In genomic region chr10:15791816-15792524, GRCh38 we compare ENCODE assay signal across 15 cellular contexts.
DNase-seq lines count a peak whose midpoint lies in the region; ATAC-seq, FAIRE-seq and TF ChIP-seq lines count a peak whose summit lies in the region.
"Had no signal": no experiment of that assay in that cellular context is flagged by ENCODE, and none has a peak within 500 bp of the region (broad histone marks: within the 10 kb centered on the region; RNA-seq: fewer than 3 reads in every experiment).

No MANE protein-coding gene starts in this region.

- H3K36me3 Mint-ChIP-seq in MCF 10A (ENCODE audit: insufficient read depth, unreplicated experiment) (peaks cover 27% of the 10 kb centered on the region), nephron (ENCODE audit: low read depth) (peaks cover 35% of the 10 kb centered on the region), GM23338 (ENCODE audit: low read depth) (no peaks in the 10 kb centered on the region)
- peaks cover 16 to 85% (median 36%) of the 10 kb centered on the region in 3 donors for H3K36me3 Mint-ChIP-seq in CD8-positive, alpha-beta memory T cell

- no peaks in the 10 kb centered on the region for H3K9me3 ChIP-seq in mammary epithelial cell (replicated peaks; ENCODE audit: insufficient read depth, low read length)
- H3K9me3 ChIP-seq in esophagus squamous epithelium, result no peaks in the 10 kb centered on the region
- H3K9me3 ChIP-seq in CD8-positive, alpha-beta memory T cell (ENCODE audit: low read length), result no peaks in the 10 kb centered on the region

- dilution Hi-C loops in mammary epithelial cell (cut with HindIII; ENCODE audit: low sequenced_read_pairs), result no loop called here

- H3K27me3 Mint-ChIP-seq in MCF 10A (ENCODE audit: insufficient read depth, unreplicated experiment) (no peaks in the 10 kb centered on the region), nephron (ENCODE audit: low read depth) (no peaks in the 10 kb centered on the region), GM23338 (ENCODE audit: insufficient read depth, low read depth, poor library complexity) (peaks cover 3% of the 10 kb centered on the region)
- H3K27me3 Mint-ChIP-seq in CD8-positive, alpha-beta memory T cell, result no peaks in the 10 kb centered on the region

- H3K9ac ChIP-seq in mammary epithelial cell (ENCODE audit: insufficient read depth, low read length), result no peak overlapping the region

- H3K4me1 Mint-ChIP-seq in MCF 10A (ENCODE audit: insufficient read depth, unreplicated experiment) (no peaks in the 10 kb centered on the region), nephron (peaks cover 6% of the 10 kb centered on the region), GM23338 (no peaks in the 10 kb centered on the region)
- peaks cover 0 to 6% (median 0%) of the 10 kb centered on the region in 3 donors for H3K4me1 Mint-ChIP-seq in CD8-positive, alpha-beta memory T cell

- intact Hi-C loops in MCF 10A (cut with micrococcal nuclease) (no loop called here), mammary epithelial cell (cut with micrococcal nuclease) (no loop called here), esophagus squamous epithelium (cut with DNase I) (no loop called here)

- no peak for FAIRE-seq in GM12891 (lab: Jason Lieb, UNC)

- POLR2A ChIA-PET in MCF 10A (lab: Yijun Ruan, JAX), result interaction anchor here (1.1 kb wide), 1 partner anchor 11 kb away, joined by 5 read pairs; no protein-coding TSS in a partner anchor
- POLR2A ChIA-PET in CD8-positive, alpha-beta memory T cell (lab: Charles Lee), result no interaction called here

- H3K79me2 ChIP-seq in mammary epithelial cell (ENCODE audit: insufficient read depth, low read length) (no peaks in the 10 kb centered on the region), GM23338 (replicated peaks; ENCODE audit: insufficient read depth) (no peaks in the 10 kb centered on the region)

- no peaks in the 10 kb centered on the region for H3F3A ChIP-seq in GM23338 (replicated peaks; ENCODE audit: low read depth)

- H3K27me3 ChIP-seq in mammary epithelial cell (ENCODE audit: insufficient read depth, low read length) (no peaks in the 10 kb centered on the region), esophagus squamous epithelium (no peaks in the 10 kb centered on the region), GM23338 (ENCODE audit: insufficient read depth) (no peaks in the 10 kb centered on the region)
- H3K27me3 ChIP-seq in CD8-positive, alpha-beta memory T cell (ENCODE audit: insufficient read depth, low read length, poor library complexity, severe bottlenecking), result no peaks in the 10 kb centered on the region

- no peak for TF ChIP-seq POLR2A in esophagus squamous epithelium (IDR thresholded peaks at IDR 0.05)
- no peak for TF ChIP-seq POLR2A in GM12891 (IDR thresholded peaks at IDR 0.05; ENCODE audit: low read depth, low read length)

- no peak overlapping the region for H2AFZ ChIP-seq in mammary epithelial cell (ENCODE audit: low read depth, low read length)
- no peak overlapping the region for H2AFZ ChIP-seq in GM23338

- CTCF ChIA-PET in MCF 10A (lab: Yijun Ruan, JAX) (interaction anchor here (0.6 to 1.3 kb wide), 6 partner anchors 9 to 901 kb away, joined by 3 to 4 read pairs (median 3); no protein-coding TSS in a partner anchor), mammary epithelial cell (lab: Charles Lee; ENCODE audit: low non-redundant PET) (no interaction called here)
- CTCF ChIA-PET in CD8-positive, alpha-beta memory T cell (lab: Charles Lee), result no interaction called here

- BruUV-seq in MCF 10A (replicated peaks; lab: Mats Ljungman, UMichigan) (no TSS peak), mammary epithelial cell (replicated peaks; lab: Mats Ljungman, UMichigan) (no TSS peak)

- DNase-seq in MCF 10A (ENCODE audit: unreplicated experiment), result no peak
- DNase-seq in mammary epithelial cell, result no peak
- no peak for DNase-seq in esophagus squamous epithelium (lab: John Stamatoyannopoulos, UW)
- DNase-seq in NCI-H187 (lab: John Stamatoyannopoulos, UW), result no peak
- no peak for DNase-seq in GM23338 (ENCODE audit: low spot score)
- no peak for DNase-seq in CD8-positive, alpha-beta memory T cell
- no peak for DNase-seq in GM12891 (ENCODE audit: insufficient read length, low spot score)
- DNase-seq: activated CD8-positive, alpha-beta memory T cell treated with anti-CD3 and anti-CD28 coated beads, Interleukin-2, amount 50 U/mL, for 48 hours; anterior cingulate cortex; Karpas-422; NCI-H345; stimulated activated CD4-positive, alpha-beta T cell treated with anti-CD3 and anti-CD28 coated beads, Interleukin-1b, Interleukin-23, amount 100 ng/mL, for 48 hours; stimulated activated naive CD4-positive, alpha-beta T cell treated with Interleukin-2 at 50 U/mL for 16 hours had no signal

- no peaks in the 10 kb centered on the region for H3K9me3 Mint-ChIP-seq in MCF 10A (ENCODE audit: unreplicated experiment)
- H3K9me3 Mint-ChIP-seq in nephron, result no peaks in the 10 kb centered on the region
- H3K9me3 Mint-ChIP-seq in GM23338, result no peaks in the 10 kb centered on the region
- no peaks in the 10 kb centered on the region for H3K9me3 Mint-ChIP-seq in CD8-positive, alpha-beta memory T cell

- H3K36me3 ChIP-seq in mammary epithelial cell (ENCODE audit: insufficient read depth, low read length), result no peaks in the 10 kb centered on the region
- peaks cover 0 to 51% (median 0%) of the 10 kb centered on the region in 3 donors for H3K36me3 ChIP-seq in esophagus squamous epithelium
- no peaks in the 10 kb centered on the region for H3K36me3 ChIP-seq in GM23338 (ENCODE audit: insufficient read depth)
- peaks cover 15% of the 10 kb centered on the region for H3K36me3 ChIP-seq in CD8-positive, alpha-beta memory T cell (ENCODE audit: insufficient read depth, low read length)

- H3K27ac ChIP-seq in mammary epithelial cell (ENCODE audit: insufficient read depth, low read depth, low read length), result no peak overlapping the region
- H3K27ac ChIP-seq in esophagus squamous epithelium, result peak overlapping the region in 3 of 4 donors; percentile 53 to 80 (median 55)
- H3K27ac ChIP-seq in GM23338 (ENCODE audit: low read depth), result no peak overlapping the region
- H3K27ac ChIP-seq in CD8-positive, alpha-beta memory T cell (ENCODE audit: low read depth, low read length), result no peak overlapping the region
- H3K27ac ChIP-seq: epithelial cell of prostate had no signal

- ATAC-seq in GM23338, result no peak

- H3K4me2 ChIP-seq in mammary epithelial cell (ENCODE audit: insufficient read depth, low read depth, low read length), result no peak overlapping the region
- H3K4me2 ChIP-seq in GM23338, result no peak overlapping the region

- H3K4me3 ChIP-seq in mammary epithelial cell (replicated peaks in 1 of 3; ENCODE audit: insufficient read depth in 1 of 3, low read depth in 2 of 3, low read length in 3 of 3) (no peak overlapping the region), esophagus squamous epithelium (no peak overlapping the region), GM23338 (no peak overlapping the region)
- H3K4me3 ChIP-seq in CD8-positive, alpha-beta memory T cell (ENCODE audit: low read length), result no peak overlapping the region

- H3K27ac Mint-ChIP-seq in MCF 10A (ENCODE audit: low read depth, unreplicated experiment) (peak overlapping the region; percentile 42), nephron (peak overlapping the region; percentile 4 to 39 (median 13)), GM23338 (no peak overlapping the region)
- no peak overlapping the region for H3K27ac Mint-ChIP-seq in CD8-positive, alpha-beta memory T cell

- in situ Hi-C loops in mammary epithelial cell (cut with MboI; ENCODE audit: low sequenced_read_pairs in 2 of 2), result no loop called here

- TF ChIP-seq CTCF in MCF 10A (IDR thresholded peaks at IDR 0.05; ENCODE audit: unreplicated experiment) (no peak), mammary epithelial cell (conservative IDR thresholded peaks at IDR 0.05 in 1 of 2, IDR thresholded peaks at IDR 0.05 in 1 of 2; ENCODE audit: extremely low read depth in 1 of 2, insufficient read depth in 1 of 2, low read depth in 1 of 2, low read length in 2 of 2) (no peak), esophagus squamous epithelium (IDR thresholded peaks at IDR 0.05) (no peak), nephron (IDR thresholded peaks at IDR 0.05; ENCODE audit: unreplicated experiment in 3 of 3) (no peak), GM23338 (conservative IDR thresholded peaks at IDR 0.05; ENCODE audit: low read depth in 2 of 2) (no peak)

- no peaks in the 10 kb centered on the region for H4K20me1 ChIP-seq in mammary epithelial cell (ENCODE audit: insufficient read depth, low read length)
- H4K20me1 ChIP-seq in GM23338 (replicated peaks; ENCODE audit: insufficient read depth), result no peaks in the 10 kb centered on the region

- no peak overlapping the region for H3K4me3 Mint-ChIP-seq in MCF 10A (ENCODE audit: unreplicated experiment)
- H3K4me3 Mint-ChIP-seq in nephron, result no peak overlapping the region
- H3K4me3 Mint-ChIP-seq in GM23338, result no peak overlapping the region
- no peak overlapping the region for H3K4me3 Mint-ChIP-seq in CD8-positive, alpha-beta memory T cell

- 96% methylated on average over 2 of the region's 2 CpGs for WGBS in mammary epithelial cell (ENCODE audit: low coverage, missing lambda C conversion rate)
- 48 to 73% methylated on average over 2 of the region's 2 CpGs for WGBS in esophagus squamous epithelium, 2 donors

- H3K4me1 ChIP-seq in mammary epithelial cell (ENCODE audit: insufficient read depth, low read length) (no peaks in the 10 kb centered on the region), esophagus squamous epithelium (peaks cover 0 to 37% (median 8%) of the 10 kb centered on the region in 3 donors), GM23338 (ENCODE audit: insufficient read depth) (no peaks in the 10 kb centered on the region)
- no peaks in the 10 kb centered on the region for H3K4me1 ChIP-seq in CD8-positive, alpha-beta memory T cell (ENCODE audit: insufficient read depth, low read length)

- H3K9me2 ChIP-seq in GM23338 (ENCODE audit: insufficient read depth), result no peaks in the 10 kb centered on the region

TF ChIP-seq in GM23338, 12 proteins besides CTCF, POLR2A, EP300 and RAD21 (continues in another document):
- TF ChIP-seq NANOG (IDR thresholded peaks at IDR 0.05; ENCODE audit: borderline replicate concordance) (no peak), STAT1 (IDR thresholded peaks at IDR 0.05; ENCODE audit: unreplicated experiment) (no peak), ZNF114 (CRISPR knock-in tag; IDR thresholded peaks at IDR 0.05) (no peak), ZNF331 (CRISPR knock-in tag; IDR thresholded peaks at IDR 0.05; ENCODE audit: low read depth) (no peak), JUNB (IDR thresholded peaks at IDR 0.05; ENCODE audit: unreplicated experiment) (no peak), POLR2AphosphoS5 (IDR thresholded peaks at IDR 0.05; ENCODE audit: low read depth) (no peak)

TF ChIP-seq in GM12891, 5 proteins besides CTCF, POLR2A, EP300 and RAD21:
- TF ChIP-seq SPI1 (IDR thresholded peaks at IDR 0.05; ENCODE audit: low read depth, low read length) (no peak), PAX5 (IDR thresholded peaks at IDR 0.05; ENCODE audit: insufficient read depth, low read length, severe bottlenecking) (no peak), TAF1 (IDR thresholded peaks at IDR 0.05; ENCODE audit: low read depth, low read length) (no peak), POU2F2 (IDR thresholded peaks at IDR 0.05; ENCODE audit: low read depth, low read length) (no peak), POLR2AphosphoS5 (IDR thresholded peaks at IDR 0.05; ENCODE audit: low read depth, low read length) (no peak)

Comparison
In these comparisons a context has a peak if more than half of its experiments do, and no peak if none do; other contexts are left out.
1. H3K27ac Mint-ChIP-seq: peak in MCF 10A (single experiment) and nephron (3 of 3); none in GM23338 (single experiment) and CD8-positive, alpha-beta memory T cell (0 of 8).
2. H3K27ac ChIP-seq: peak in esophagus squamous epithelium (3 of 4); none in mammary epithelial cell (single experiment), GM23338 (single experiment) and CD8-positive, alpha-beta memory T cell (single experiment).